14 cellular contexts compared by ENCODE assay signal in genomic region chr6:163645560-163645959, GRCh38.
"Had no signal": no experiment of that assay in that cellular context is flagged by ENCODE, and none has a peak within 500 bp of the region (broad histone marks: within the 10 kb centered on the region; RNA-seq: fewer than 3 reads in every experiment).

No MANE protein-coding gene starts in this region.

- H3K4me3 Mint-ChIP-seq: activated CD4-positive, alpha-beta T cell treated with anti-CD3 and anti-CD28 coated beads for 36 hours; activated T-helper 17 cell treated with anti-CD3 and anti-CD28 coated beads, Interleukin-2, amount 50 U/mL, for 72 hours; nephron; WTC11 had no signal

- H3K27ac Mint-ChIP-seq: activated CD4-positive, alpha-beta T cell treated with anti-CD3 and anti-CD28 coated beads for 36 hours; activated T-helper 17 cell treated with anti-CD3 and anti-CD28 coated beads, Interleukin-2, amount 50 U/mL, for 72 hours; nephron; WTC11 had no signal

- ATAC-seq: activated CD4-positive, alpha-beta T cell treated with anti-CD3 and anti-CD28 coated beads for 36 hours; activated T-helper 17 cell treated with anti-CD3 and anti-CD28 coated beads, Interleukin-2, amount 50 U/mL, for 72 hours; lower lobe of right lung; stimulated activated naive CD8-positive, alpha-beta T cell treated with anti-CD3 and anti-CD28 coated beads, Interleukin-15, Interleukin-2, amounts not matched to agents 100 U/mL and 50 U/mL, for 24 hours; WTC11 had no signal

- H3K36me3 Mint-ChIP-seq: WTC11 had no signal

- H3K4me1 Mint-ChIP-seq: activated CD4-positive, alpha-beta T cell treated with anti-CD3 and anti-CD28 coated beads for 36 hours; activated T-helper 17 cell treated with anti-CD3 and anti-CD28 coated beads, Interleukin-2, amount 50 U/mL, for 72 hours had no signal

- H3K27me3 Mint-ChIP-seq: activated CD4-positive, alpha-beta T cell treated with anti-CD3 and anti-CD28 coated beads for 36 hours had no signal

- H3K9me3 Mint-ChIP-seq: activated T-helper 17 cell treated with anti-CD3 and anti-CD28 coated beads, Interleukin-2, amount 50 U/mL, for 72 hours had no signal

- DNase-seq: activated CD4-positive, alpha-beta T cell treated with anti-CD3 and anti-CD28 coated beads for 36 hours; activated CD4-positive, alpha-beta T cell treated with anti-CD3 and anti-CD28 coated beads, Interleukin-2, amount 50 U/mL, for 48 hours; activated naive CD4-positive, alpha-beta T cell treated with Interleukin-2 at 50 U/mL for 16 hours; brain microvascular endothelial cell; effector CD4-positive, alpha-beta T cell; hippocampal formation; lower lobe of right lung; stimulated activated CD4-positive, alpha-beta T cell treated with anti-CD3 and anti-CD28 coated beads, Interleukin-12 subunit alpha, Interleukin-12 subunit beta, amount 100 ng/mL, for 4 hours; stimulated activated CD4-positive, alpha-beta T cell treated with anti-CD3 and anti-CD28 coated beads, Interleukin-1b, Interleukin-23, amount 100 ng/mL, for 48 hours; stimulated activated naive CD8-positive, alpha-beta T cell treated with anti-CD3 and anti-CD28 coated beads, Interleukin-15, Interleukin-2, amounts not matched to agents 100 U/mL and 50 U/mL, for 24 hours; uterus had no signal
